In genomic region chr2:67952066-67952465, GRCh38 we compare ENCODE assay signal across 17 cellular contexts.
A peak's percentile ranks its signal among the peaks of the same experiment; 100 is the strongest.
DNase-seq lines count a peak whose midpoint lies in the region; ATAC-seq lines count a peak whose summit lies in the region.
"Had no signal": no experiment of that assay in that cellular context is flagged by ENCODE, and none has a peak within 500 bp of the region (broad histone marks: within the 10 kb centered on the region; RNA-seq: fewer than 3 reads in every experiment).

No MANE protein-coding gene starts in this region.

- DNase-seq in DMS114 treated with DMSO at 0.1 percent for 48 hours (lab: John Stamatoyannopoulos, UW; ENCODE audit: unreplicated experiment) (no peak), iPS-NIHi11 (ENCODE audit: low spot score) (no peak)
- no peak for DNase-seq in stimulated activated CD4-positive, alpha-beta T cell treated with anti-CD3 and anti-CD28 coated beads, Interleukin-4, amount 100 ng/mL, for 24 hours
- DNase-seq: ACHN; aorta; CD4-positive, CD25-positive, alpha-beta regulatory T cell; naive thymus-derived CD8-positive, alpha-beta T cell; NCI-H2171 treated with DMSO at 0.1 percent for 48 hours; NK-92 treated with Interleukin-12 subunit alpha and Interleukin-12 subunit beta, amount 100 ng/mL, for 24 hours; spleen; stimulated activated naive CD4-positive, alpha-beta T cell treated with Interleukin-2 at 50 U/mL for 16 hours had no signal

- ATAC-seq in GM18499 (IDR thresholded peaks at IDR 0.05; ENCODE audit: insufficient read depth, unreplicated experiment) (peak; percentile 62), GM19351 (IDR thresholded peaks at IDR 0.05; ENCODE audit: unreplicated experiment) (peak; percentile 76), HG02623 (IDR thresholded peaks at IDR 0.05; ENCODE audit: unreplicated experiment) (peak; percentile 64), HG03565 (IDR thresholded peaks at IDR 0.05; ENCODE audit: unreplicated experiment) (peak; percentile 79), HG02840 (IDR thresholded peaks at IDR 0.05; ENCODE audit: low FRiP score, unreplicated experiment) (no peak)
- ATAC-seq: gastroesophageal sphincter; naive thymus-derived CD8-positive, alpha-beta T cell had no signal
